ENCODE assay signal across 26 cellular contexts in the genomic region with DNA sequence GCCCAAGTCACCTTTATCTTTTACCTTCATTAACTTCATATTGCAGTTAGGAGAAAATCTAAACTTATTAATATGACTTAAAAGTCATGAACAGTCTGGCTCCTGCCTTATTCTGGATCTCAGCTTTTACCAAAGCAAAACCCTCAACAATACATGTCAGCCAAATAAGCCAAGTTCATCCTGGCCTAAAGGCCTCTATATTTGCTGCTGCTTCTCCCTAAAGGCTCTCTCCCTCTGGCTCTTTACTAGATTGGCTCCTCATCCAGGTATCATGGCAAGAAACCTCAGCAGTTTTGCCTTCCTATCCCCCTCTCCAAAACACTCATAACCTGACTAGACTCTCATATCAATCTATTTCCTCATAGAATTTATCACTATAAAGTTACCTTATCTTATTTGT. TPM values are rescaled to one million over a fixed set of nuclear protein-coding genes. Genes with fewer than 3 reads are reported as not detected.
DNase-seq lines count a peak whose midpoint lies in the region; ATAC-seq, FAIRE-seq and TF ChIP-seq lines count a peak whose summit lies in the region.
"Had no signal": no experiment of that assay in that cellular context is flagged by ENCODE, and none has a peak within 500 bp of the region (broad histone marks: within the 10 kb centered on the region; RNA-seq: fewer than 3 reads in every experiment).

No MANE protein-coding gene starts in this region.

- H3K27ac ChIP-seq in gastroesophageal sphincter (peak overlapping the region in 3 of 4 donors; percentile 66 to 73 (median 69)), pancreas (peak overlapping the region in 2 of 4 donors; percentile 46 to 62)
- H3K27ac ChIP-seq: SK-N-MC had no signal

- no peak overlapping the region for H3K4me3 ChIP-seq in gastroesophageal sphincter
- H3K4me3 ChIP-seq in pancreas = no peak overlapping the region
- H3K4me3 ChIP-seq: GM23338, SK-N-MC had no signal

- no peak for TF ChIP-seq POLR2A in gastroesophageal sphincter (IDR thresholded peaks at IDR 0.05)

- peaks cover 3% of the 10 kb centered on the region for H3K36me3 Mint-ChIP-seq in T-helper 17 cell (ENCODE audit: low read depth)

- H3K27me3 Mint-ChIP-seq in T-helper 17 cell = no peaks in the 10 kb centered on the region

- H3K27ac Mint-ChIP-seq in T-helper 17 cell = peak overlapping the region; percentile 0
- H3K27ac Mint-ChIP-seq: GM23338, H9 had no signal

- DNase-seq in GM19239 (ENCODE audit: insufficient read length, low spot score) (no peak), T-helper 17 cell (no peak), pancreas (no peak), head of caudate nucleus (no peak), OCI-M2 (lab: John Stamatoyannopoulos, UW; ENCODE audit: unreplicated experiment) (no peak), HPDE6-E6E7 (ENCODE audit: extremely low spot score) (no peak), GDM1 (lab: John Stamatoyannopoulos, UW) (no peak)
- DNase-seq: BE2C, DMS153, DND-41, H9, IMR-90, NCI-H1092, NCI-H1417 treated with DMSO at 0.1 percent for 48 hours, NCI-H1694 treated with DMSO at 0.1 percent for 48 hours, NCI-H2081, NCI-H2171, NCI-H226, NCI-H510A, NCI-H69, SIG-M5 had no signal

- FAIRE-seq in GM19239 (lab: Jason Lieb, UNC) = peak; percentile 45
- no peak for FAIRE-seq in pancreas (lab: Jason Lieb, UNC)
- FAIRE-seq: RCC 7860 had no signal

- no peak overlapping the region for H3K4me3 Mint-ChIP-seq in T-helper 17 cell
- H3K4me3 Mint-ChIP-seq: CD14-positive monocyte, GM23338, H9 had no signal

- H3K36me3 ChIP-seq in gastroesophageal sphincter (peaks cover 0 to 14% of the 10 kb centered on the region in 2 donors), pancreas (no peaks in the 10 kb centered on the region)
- H3K36me3 ChIP-seq: BE2C had no signal

- peaks cover 38% of the 10 kb centered on the region for H3K4me1 Mint-ChIP-seq in T-helper 17 cell

- ATAC-seq in T-helper 17 cell (no peak), gastroesophageal sphincter (no peak), pancreas (peak; percentile 10 to 49 (median 34))
- ATAC-seq: GM23338 had no signal

- peaks cover 14 to 74% (median 15%) of the 10 kb centered on the region in 3 donors for H3K4me1 ChIP-seq in gastroesophageal sphincter
- H3K4me1 ChIP-seq in pancreas = peaks cover 16 to 52% (median 50%) of the 10 kb centered on the region in 3 donors

- TF ChIP-seq CTCF in gastroesophageal sphincter (IDR thresholded peaks at IDR 0.05) = no peak
- no peak for TF ChIP-seq CTCF in pancreas (IDR thresholded peaks at IDR 0.05)

- no peaks in the 10 kb centered on the region for H3K27me3 ChIP-seq in gastroesophageal sphincter
- no peaks in the 10 kb centered on the region for H3K27me3 ChIP-seq in pancreas
- H3K27me3 ChIP-seq: BE2C had no signal

- no peaks in the 10 kb centered on the region for H3K9me3 ChIP-seq in T-helper 17 cell (ENCODE audit: control insufficient read depth, low read length, poor library complexity, severe bottlenecking)
- no peaks in the 10 kb centered on the region for H3K9me3 ChIP-seq in gastroesophageal sphincter
- H3K9me3 ChIP-seq in pancreas = no peaks in the 10 kb centered on the region
- H3K9me3 ChIP-seq: BE2C had no signal

- intact Hi-C loops in pancreas (cut with DNase I) = no loop called here
- intact Hi-C loops in head of caudate nucleus (cut with DNase I) = no loop called here

- TF ChIP-seq EP300 in gastroesophageal sphincter (IDR thresholded peaks at IDR 0.05) = no peak

RNA-seq across cellular contexts. Expression of a gene that starts 11.1 kb away (rescaled TPM):
- 10 to 100 TPM; 36.5 to 45.4 TPM for total RNA-seq in T-helper 17 cell
- total RNA-seq in gastroesophageal sphincter = 10 to 100 TPM; 45.4 to 78.0 (median 60.7) TPM
- total RNA-seq in pancreas = 10 to 100 TPM; 32.4 to 42.9 (median 38.7) TPM
- 10 to 100 TPM; 16.5 to 50.5 TPM for polyA plus RNA-seq in pancreas

Comparison
In these comparisons a context has a peak if more than half of its experiments do, and no peak if none do; other contexts are left out.
1. ATAC-seq: peak in pancreas (4 of 4); none in T-helper 17 cell (single experiment) and gastroesophageal sphincter (single experiment).